1 cellular context compared by ENCODE assay signal in genomic region chr7:130281227-130281626, GRCh38.
TF ChIP-seq lines count a peak whose summit lies in the region.

No MANE protein-coding gene starts in this region.

TF ChIP-seq in IMR-90, 13 proteins besides CTCF, POLR2A, EP300 and RAD21:
- no peak for TF ChIP-seq SMC3 (IDR thresholded peaks at IDR 0.05; ENCODE audit: low read depth, low read length)
- no peak for TF ChIP-seq MXI1 (IDR thresholded peaks at IDR 0.05; ENCODE audit: borderline replicate concordance, low read depth, low read length)
- TF ChIP-seq, protein P1, sequence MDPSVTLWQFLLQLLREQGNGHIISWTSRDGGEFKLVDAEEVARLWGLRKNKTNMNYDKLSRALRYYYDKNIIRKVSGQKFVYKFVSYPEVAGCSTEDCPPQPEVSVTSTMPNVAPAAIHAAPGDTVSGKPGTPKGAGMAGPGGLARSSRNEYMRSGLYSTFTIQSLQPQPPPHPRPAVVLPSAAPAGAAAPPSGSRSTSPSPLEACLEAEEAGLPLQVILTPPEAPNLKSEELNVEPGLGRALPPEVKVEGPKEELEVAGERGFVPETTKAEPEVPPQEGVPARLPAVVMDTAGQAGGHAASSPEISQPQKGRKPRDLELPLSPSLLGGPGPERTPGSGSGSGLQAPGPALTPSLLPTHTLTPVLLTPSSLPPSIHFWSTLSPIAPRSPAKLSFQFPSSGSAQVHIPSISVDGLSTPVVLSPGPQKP (IDR thresholded peaks at IDR 0.05; ENCODE audit: borderline replicate concordance, low read depth, low read length), result no peak
- TF ChIP-seq CHD1 (IDR thresholded peaks at IDR 0.05; ENCODE audit: low read depth, low read length), result no peak
- TF ChIP-seq RFX5 (IDR thresholded peaks at IDR 0.05; ENCODE audit: low read depth, low read length), result no peak
